8 cellular contexts compared by ENCODE assay signal in the genomic region with DNA sequence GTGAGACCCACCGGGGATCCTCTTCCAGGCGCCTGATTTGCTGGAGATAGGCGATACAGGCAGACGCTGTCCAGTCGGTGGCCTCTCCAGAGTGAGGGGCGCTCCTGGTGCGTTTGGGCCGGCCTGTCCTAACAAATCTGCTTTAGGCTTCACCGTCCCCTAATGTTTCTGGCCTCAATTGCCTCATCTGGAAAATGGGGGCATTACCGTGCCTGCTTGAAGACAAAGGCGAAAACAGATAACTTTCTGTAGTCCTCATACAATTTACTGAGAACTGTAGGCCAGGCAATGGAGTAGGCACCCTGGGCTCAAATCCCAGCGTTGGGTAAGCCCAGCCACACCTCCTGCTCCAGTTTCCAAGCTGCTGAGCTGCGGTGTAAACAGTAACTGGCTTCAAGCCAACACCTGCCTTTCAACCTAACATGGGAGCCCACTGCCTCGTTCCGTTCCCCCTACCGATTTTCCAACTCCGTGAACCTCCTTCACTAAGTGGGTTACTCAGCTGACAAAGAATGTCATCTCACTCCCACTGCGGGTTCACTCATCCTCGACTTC. TPM values are rescaled to one million over a fixed set of nuclear protein-coding genes. Genes with fewer than 3 reads are reported as not detected.
DNase-seq lines count a peak whose midpoint lies in the region; ATAC-seq and TF ChIP-seq lines count a peak whose summit lies in the region.

No MANE protein-coding gene starts in this region.

- peaks cover 0 to 3% of the 10 kb centered on the region in 2 donors for H3K4me1 ChIP-seq in ascending aorta
- peaks cover 3 to 11% of the 10 kb centered on the region in 2 donors for H3K4me1 ChIP-seq in thoracic aorta (ENCODE audit: control insufficient read depth in 1 of 2, low read depth in 2 of 2)

- H3K4me3 ChIP-seq in AG10803 (ENCODE audit: low read length) = peak overlapping the region; percentile 91
- H3K4me3 ChIP-seq in ascending aorta = peak overlapping the region; percentile 72 to 78
- peak overlapping the region; percentile 87 for H3K4me3 ChIP-seq in thoracic aorta

- peak overlapping the region; percentile 59 for H3K4me3 Mint-ChIP-seq in HFFc6

- no peak for TF ChIP-seq CTCF in AG10803 (conservative IDR thresholded peaks at IDR 0.05; ENCODE audit: low read length)
- no peak for TF ChIP-seq CTCF in HFFc6 (IDR thresholded peaks at IDR 0.05)
- TF ChIP-seq CTCF in ascending aorta (IDR thresholded peaks at IDR 0.05) = no peak
- no peak for TF ChIP-seq CTCF in thoracic aorta (IDR thresholded peaks at IDR 0.05)

- H3K36me3 ChIP-seq in ascending aorta (no peaks in the 10 kb centered on the region), thoracic aorta (no peaks in the 10 kb centered on the region)

- no peaks in the 10 kb centered on the region for H3K27me3 ChIP-seq in ascending aorta
- H3K27me3 ChIP-seq in thoracic aorta (replicated peaks; ENCODE audit: insufficient read depth) = no peaks in the 10 kb centered on the region

- DNase-seq in AG10803 (ENCODE audit: low read depth) (no peak), HFFc6 (no peak), ascending aorta (ENCODE audit: low spot score in 2 of 2) (peak in 1 of 2 donors; percentile 62), left colon (peak; percentile 32 to 35), thoracic aorta (ENCODE audit: low spot score) (no peak), epidermal melanocyte (ENCODE audit: insufficient read length, low spot score) (no peak), midbrain (lab: John Stamatoyannopoulos, UW) (no peak)

- intact Hi-C loops in ascending aorta (cut with DNase I) (loop anchor here (5.0 to 10.0 kb wide), 5 partner anchors 52 to 1494 kb away; a partner anchor contains a TSS), left colon (cut with DNase I, micrococcal nuclease) (no loop called here)

- no peak overlapping the region; the same call in 1 of the 2 replicates for H3K27ac Mint-ChIP-seq in HFFc6

- H3K9me3 ChIP-seq in ascending aorta (no peaks in the 10 kb centered on the region), thoracic aorta (no peaks in the 10 kb centered on the region)

- peak; percentile 12 for ATAC-seq in left colon
- ATAC-seq in thoracic aorta (ENCODE audit: insufficient number of reproducible peaks, low FRiP score, low read depth) = no peak
- no peak for ATAC-seq in GM21737 (IDR thresholded peaks at IDR 0.05; ENCODE audit: unreplicated experiment)

- H3K27ac ChIP-seq in ascending aorta (peak overlapping the region; percentile 86 to 89), thoracic aorta (peak overlapping the region; percentile 78 to 88)

- no peaks in the 10 kb centered on the region for H3K36me3 Mint-ChIP-seq in HFFc6 (ENCODE audit: low read depth)

- no peaks in the 10 kb centered on the region for H3K9me3 Mint-ChIP-seq in HFFc6

- no peaks in the 10 kb centered on the region; the same call in 1 of the 2 replicates for H3K27me3 Mint-ChIP-seq in HFFc6 (ENCODE audit: insufficient read depth)

- peaks cover 16% of the 10 kb centered on the region for H3K4me1 Mint-ChIP-seq in HFFc6 (ENCODE audit: low read depth)

RNA-seq across cellular contexts. Expression of a gene that starts 0.6 kb away (rescaled TPM):
- 1 to 10 TPM; 3.9 to 4.8 (median 4.3) TPM for total RNA-seq in HFFc6 (2021; fragmentation: NEBNext Ultra II Directional; extraction: Animal tissue kit (Norgen Biotek cat#: 25700))
- total RNA-seq in ascending aorta (17.1 TPM), left colon (10 to 100 TPM; 13.9 to 19.0 TPM), thoracic aorta (10 to 100 TPM; 10.3 to 40.4 TPM)

RNA-seq across cellular contexts. Expression of a gene that starts 53.9 kb away (rescaled TPM):
- total RNA-seq in HFFc6 (2021; fragmentation: NEBNext Ultra II Directional; extraction: Animal tissue kit (Norgen Biotek cat#: 25700)) = 10 to 100 TPM; 28.3 to 44.5 (median 34.1) TPM
- total RNA-seq in ascending aorta (47.7 TPM), left colon (10 to 100 TPM; 76.9 to 97.0 TPM), thoracic aorta (10 to 100 TPM; 24.2 to 40.6 TPM)

Comparison
In these comparisons a context has a peak if more than half of its experiments do, and no peak if none do; other contexts are left out.
1. DNase-seq: peak in left colon (2 of 2); none in AG10803 (single experiment), HFFc6 (single experiment), thoracic aorta (single experiment), epidermal melanocyte (single experiment) and midbrain (single experiment).
2. Peak in every context shown above with its lines, with median percentiles within 50 percentile points of each other: H3K4me3 ChIP-seq.